In the genomic region with DNA sequence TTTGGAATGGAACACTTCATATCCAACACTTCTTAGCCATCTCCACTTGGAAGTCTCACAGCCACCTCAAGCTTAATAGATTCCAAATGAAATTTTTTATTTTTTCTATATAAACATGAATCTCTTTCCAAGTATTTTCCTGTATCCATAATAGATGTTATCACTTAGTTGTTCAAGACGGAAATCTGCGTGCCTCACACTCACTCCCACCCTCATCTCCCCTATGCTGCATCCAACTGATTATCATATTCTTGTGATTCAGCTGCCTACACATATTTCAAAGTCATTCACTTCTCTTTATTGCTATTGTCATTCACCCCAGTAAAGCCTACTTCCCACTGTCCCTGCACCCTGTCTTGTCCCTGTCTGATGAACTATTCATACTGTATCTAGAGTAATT, we compare ENCODE assay signal across 27 cellular contexts.
"Had no signal": no experiment of that assay in that cellular context is flagged by ENCODE, and none has a peak within 500 bp of the region (broad histone marks: within the 10 kb centered on the region; RNA-seq: fewer than 3 reads in every experiment).

No MANE protein-coding gene starts in this region.

- H3K27me3 ChIP-seq: stomach, suprapubic skin, testis, thyroid gland, tibial artery, tibial nerve, transverse colon, upper lobe of left lung, upper lobe of right lung, uterus, vagina had no signal

- H3K27ac Mint-ChIP-seq: stimulated activated effector memory CD8-positive, alpha-beta T cell treated with anti-CD3 and anti-CD28 coated beads, Interleukin-12 subunit alpha, Interleukin-12 subunit beta, amount 100 ng/mL, for 72 hours; stimulated activated memory B cell treated with anti-CD40 and anti-IgM and Interleukin-4, amounts not matched to agents 10 μg/mL and 1 μg/mL and 100 μg/mL, for 72 hours; stimulated activated naive B cell treated with anti-CD40 and anti-IgM and Interleukin-4, amounts not matched to agents 10 μg/mL and 1 μg/mL and 100 μg/mL, for 72 hours; stimulated activated naive CD8-positive, alpha-beta T cell treated with anti-CD3 and anti-CD28 coated beads, Interleukin-15, amount 100 ng/mL, for 72 hours; stimulated activated naive CD8-positive, alpha-beta T cell treated with anti-CD3 and anti-CD28 coated beads, Interleukin-15, Interleukin-2, amounts not matched to agents 100 ng/mL and 50 ng/mL, for 24 hours; type B pancreatic cell had no signal

- H3K9me3 ChIP-seq: stomach, suprapubic skin, testis, thoracic aorta, thyroid gland, tibial artery, tibial nerve, transverse colon, upper lobe of left lung, upper lobe of right lung, uterus, vagina had no signal

- H3K36me3 ChIP-seq: stomach, suprapubic skin, thoracic aorta, thyroid gland, tibial artery, tibial nerve, transverse colon, upper lobe of left lung, upper lobe of right lung, uterus, vagina had no signal

- H3K9me3 Mint-ChIP-seq: stimulated activated effector memory CD8-positive, alpha-beta T cell treated with anti-CD3 and anti-CD28 coated beads, Interleukin-12 subunit alpha, Interleukin-12 subunit beta, amount 100 ng/mL, for 72 hours; stimulated activated memory B cell treated with anti-CD40 and anti-IgM and Interleukin-4, amounts not matched to agents 10 μg/mL and 1 μg/mL and 100 μg/mL, for 72 hours; stimulated activated naive CD8-positive, alpha-beta T cell treated with anti-CD3 and anti-CD28 coated beads, Interleukin-15, amount 100 ng/mL, for 72 hours; stimulated activated naive CD8-positive, alpha-beta T cell treated with anti-CD3 and anti-CD28 coated beads, Interleukin-15, Interleukin-2, amounts not matched to agents 100 ng/mL and 50 ng/mL, for 24 hours; type B pancreatic cell had no signal

- H3K4me3 ChIP-seq: stomach, suprapubic skin, testis, thoracic aorta, thyroid gland, tibial artery, tibial nerve, transverse colon, upper lobe of left lung, upper lobe of right lung, uterus, vagina had no signal

- H3K27me3 Mint-ChIP-seq: type B pancreatic cell had no signal

- H3K4me3 Mint-ChIP-seq: stimulated activated effector memory CD8-positive, alpha-beta T cell treated with anti-CD3 and anti-CD28 coated beads, Interleukin-12 subunit alpha, Interleukin-12 subunit beta, amount 100 ng/mL, for 72 hours; stimulated activated memory B cell treated with anti-CD40 and anti-IgM and Interleukin-4, amounts not matched to agents 10 μg/mL and 1 μg/mL and 100 μg/mL, for 72 hours; stimulated activated naive B cell treated with anti-CD40 and anti-IgM and Interleukin-4, amounts not matched to agents 10 μg/mL and 1 μg/mL and 100 μg/mL, for 72 hours; stimulated activated naive CD8-positive, alpha-beta T cell treated with anti-CD3 and anti-CD28 coated beads, Interleukin-15, amount 100 ng/mL, for 72 hours; stimulated activated naive CD8-positive, alpha-beta T cell treated with anti-CD3 and anti-CD28 coated beads, Interleukin-15, Interleukin-2, amounts not matched to agents 100 ng/mL and 50 ng/mL, for 24 hours; type B pancreatic cell had no signal

- H3K4me1 Mint-ChIP-seq: stimulated activated effector memory CD8-positive, alpha-beta T cell treated with anti-CD3 and anti-CD28 coated beads, Interleukin-12 subunit alpha, Interleukin-12 subunit beta, amount 100 ng/mL, for 72 hours; stimulated activated memory B cell treated with anti-CD40 and anti-IgM and Interleukin-4, amounts not matched to agents 10 μg/mL and 1 μg/mL and 100 μg/mL, for 72 hours; stimulated activated naive B cell treated with anti-CD40 and anti-IgM and Interleukin-4, amounts not matched to agents 10 μg/mL and 1 μg/mL and 100 μg/mL, for 72 hours; stimulated activated naive CD8-positive, alpha-beta T cell treated with anti-CD3 and anti-CD28 coated beads, Interleukin-15, amount 100 ng/mL, for 72 hours had no signal

- H3K36me3 Mint-ChIP-seq: stimulated activated effector memory CD8-positive, alpha-beta T cell treated with anti-CD3 and anti-CD28 coated beads, Interleukin-12 subunit alpha, Interleukin-12 subunit beta, amount 100 ng/mL, for 72 hours; stimulated activated memory B cell treated with anti-CD40 and anti-IgM and Interleukin-4, amounts not matched to agents 10 μg/mL and 1 μg/mL and 100 μg/mL, for 72 hours; stimulated activated naive B cell treated with anti-CD40 and anti-IgM and Interleukin-4, amounts not matched to agents 10 μg/mL and 1 μg/mL and 100 μg/mL, for 72 hours; type B pancreatic cell had no signal

- H3K4me1 ChIP-seq: suprapubic skin, testis, tibial nerve, upper lobe of right lung, uterus, vagina had no signal

- DNase-seq: stimulated activated CD4-positive, alpha-beta T cell treated with anti-CD3 and anti-CD28 coated beads, Interleukin-2, amount 100 ng/mL, for 48 hours; stimulated activated CD4-positive, alpha-beta T cell treated with anti-CD3 and anti-CD28 coated beads, Interleukin-4, amount 100 ng/mL, for 1 hour; stimulated activated CD4-positive, alpha-beta T cell treated with anti-CD3 and anti-CD28 coated beads, Interleukin-4, amount 100 ng/mL, for 24 hours; stimulated activated CD4-positive, alpha-beta T cell treated with anti-CD3 and anti-CD28 coated beads, Interleukin-4, amount 100 ng/mL, for 4 hours; stimulated activated CD8-positive, alpha-beta memory T cell treated with anti-CD3 and anti-CD28 coated beads, Interleukin-4, amount 100 ng/mL, for 48 hours; stimulated activated naive B cell treated with anti-CD40 and anti-IgM and Interleukin-4, amounts not matched to agents 10 μg/mL and 1 μg/mL and 100 μg/mL, for 72 hours; stimulated activated naive CD4-positive, alpha-beta T cell; stimulated activated naive CD4-positive, alpha-beta T cell treated with Interleukin-2 at 50 U/mL for 16 hours; stimulated activated naive CD8-positive, alpha-beta T cell treated with anti-CD3 and anti-CD28 coated beads, Interleukin-15, amount 100 ng/mL, for 72 hours; stimulated activated naive CD8-positive, alpha-beta T cell treated with anti-CD3 and anti-CD28 coated beads, Interleukin-15, Interleukin-2, amounts not matched to agents 100 U/mL and 50 U/mL, for 24 hours; stomach; substantia nigra; testis; thyroid gland; tibial artery; transverse colon; upper lobe of left lung; upper lobe of right lung; uterus had no signal

- H3K27ac ChIP-seq: stomach, suprapubic skin, testis, thoracic aorta, thyroid gland, tibial artery, tibial nerve, transverse colon, upper lobe of left lung, upper lobe of right lung, uterus, vagina had no signal
